ENCODE assay signal across 13 cellular contexts in the genomic region with DNA sequence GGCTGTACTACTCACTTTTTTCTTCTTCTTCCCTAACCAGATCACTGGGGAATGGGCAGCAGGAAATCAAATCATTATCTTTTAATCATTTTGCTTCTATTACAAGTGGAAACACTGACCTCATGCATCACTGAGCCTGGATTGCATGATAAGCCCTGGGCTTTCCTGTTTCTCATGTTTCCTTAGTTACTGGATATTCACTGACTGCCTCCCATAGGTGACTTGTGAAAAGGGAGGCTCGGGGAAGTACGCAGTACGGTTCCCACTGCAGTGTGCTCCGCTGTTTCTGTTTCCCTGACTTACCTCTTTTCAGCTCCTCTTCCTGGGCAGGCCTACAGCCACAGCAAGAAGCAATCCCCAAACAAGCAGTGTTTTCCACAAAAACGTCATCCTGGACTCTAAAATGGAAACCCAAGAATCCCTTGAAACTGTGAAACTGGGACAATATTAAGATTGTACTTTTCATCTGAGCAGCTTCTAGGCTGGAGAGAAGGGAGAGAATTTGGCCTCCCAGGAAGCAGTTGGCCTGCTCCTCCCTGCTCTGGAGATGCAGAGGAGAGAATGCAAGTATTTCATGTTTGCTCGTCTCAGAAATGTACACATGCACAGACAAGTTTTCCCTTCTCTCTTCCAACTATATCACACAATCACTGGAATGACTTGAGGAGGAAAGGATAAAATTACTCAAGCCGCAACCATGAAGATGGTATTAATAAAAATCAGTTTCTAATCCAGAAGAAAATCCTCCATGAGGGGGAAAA. TPM values are rescaled to one million over a fixed set of nuclear protein-coding genes. Genes with fewer than 3 reads are reported as not detected.
DNase-seq lines count a peak whose midpoint lies in the region; ATAC-seq and TF ChIP-seq lines count a peak whose summit lies in the region.
"Had no signal": no experiment of that assay in that cellular context is flagged by ENCODE, and none has a peak within 500 bp of the region (broad histone marks: within the 10 kb centered on the region; RNA-seq: fewer than 3 reads in every experiment).

No MANE protein-coding gene starts in this region.

- peak overlapping the region; percentile 60 for H3K27ac Mint-ChIP-seq in stimulated activated memory B cell treated with anti-CD40 and anti-IgM and Interleukin-4, amounts not matched to agents 10 μg/mL and 1 μg/mL and 100 μg/mL, for 72 hours
- H3K27ac Mint-ChIP-seq: dendritic cell treated with granulocyte-macrophage colony-stimulating factor and Interleukin-4, amounts not matched to agents 40 ng/mL and 50 ng/mL, for 4 days had no signal

- H3K4me3 ChIP-seq in transverse colon, result no peak overlapping the region

- no peaks in the 10 kb centered on the region for H3K9me3 Mint-ChIP-seq in stimulated activated memory B cell treated with anti-CD40 and anti-IgM and Interleukin-4, amounts not matched to agents 10 μg/mL and 1 μg/mL and 100 μg/mL, for 72 hours
- H3K9me3 Mint-ChIP-seq: dendritic cell treated with granulocyte-macrophage colony-stimulating factor and Interleukin-4, amounts not matched to agents 40 ng/mL and 50 ng/mL, for 4 days had no signal

- no peaks in the 10 kb centered on the region for H3K4me1 ChIP-seq in transverse colon

- TF ChIP-seq EP300 in transverse colon (IDR thresholded peaks at IDR 0.05; ENCODE audit: low read depth), result no peak

- no peak overlapping the region for H3K27ac ChIP-seq in transverse colon

- WGBS in transverse colon (ENCODE audit: low coverage in 1 of 2), 2 donors, result 66 to 89% methylated on average over 7 of the region's 7 CpGs

- DNase-seq in KBM-7 (peak; percentile 38), dermis blood vessel endothelial cell (peak; percentile 99), kidney glomerular epithelial cell (lab: John Stamatoyannopoulos, UW) (peak; percentile 61), transverse colon (no peak), foreskin melanocyte (no peak), 8988T (no peak)
- DNase-seq: activated CD4-positive, alpha-beta T cell treated with anti-CD3 and anti-CD28 coated beads for 1 hour; activated naive CD4-positive, alpha-beta T cell; NCI-H2029 had no signal

- no peak for TF ChIP-seq CTCF in transverse colon (IDR thresholded peaks at IDR 0.05)

- H3K4me1 Mint-ChIP-seq in stimulated activated memory B cell treated with anti-CD40 and anti-IgM and Interleukin-4, amounts not matched to agents 10 μg/mL and 1 μg/mL and 100 μg/mL, for 72 hours, result peaks cover 26% of the 10 kb centered on the region

- no peak for TF ChIP-seq POLR2A in transverse colon (IDR thresholded peaks at IDR 0.05)

- H3K4me3 Mint-ChIP-seq in stimulated activated memory B cell treated with anti-CD40 and anti-IgM and Interleukin-4, amounts not matched to agents 10 μg/mL and 1 μg/mL and 100 μg/mL, for 72 hours, result no peak overlapping the region
- H3K4me3 Mint-ChIP-seq: dendritic cell treated with granulocyte-macrophage colony-stimulating factor and Interleukin-4, amounts not matched to agents 40 ng/mL and 50 ng/mL, for 4 days had no signal

- no peak for ATAC-seq in stimulated activated memory B cell treated with anti-CD40 and anti-IgM and Interleukin-4, amounts not matched to agents 10 μg/mL and 1 μg/mL and 100 μg/mL, for 72 hours
- ATAC-seq in HG03280 (IDR thresholded peaks at IDR 0.05; ENCODE audit: unreplicated experiment), result no peak

- no peaks in the 10 kb centered on the region for H3K9me3 ChIP-seq in transverse colon

- in situ Hi-C loops in KBM-7 (cut with MboI; ENCODE audit: low pct_unique_long_range_greater_than_20kb, low sequenced_read_pairs), result no loop called here
- in situ Hi-C loops in transverse colon (cut with MboI; ENCODE audit: low pct_ligation_motif_present in 1 of 4, low pct_unique_long_range_greater_than_20kb in 1 of 4, low sequenced_read_pairs in 3 of 4), result no loop called here

- peaks cover 4% of the 10 kb centered on the region for H3K27me3 ChIP-seq in transverse colon

- no peaks in the 10 kb centered on the region for H3K27me3 Mint-ChIP-seq in stimulated activated memory B cell treated with anti-CD40 and anti-IgM and Interleukin-4, amounts not matched to agents 10 μg/mL and 1 μg/mL and 100 μg/mL, for 72 hours

- H3K36me3 Mint-ChIP-seq in stimulated activated memory B cell treated with anti-CD40 and anti-IgM and Interleukin-4, amounts not matched to agents 10 μg/mL and 1 μg/mL and 100 μg/mL, for 72 hours, result no peaks in the 10 kb centered on the region

- no peaks in the 10 kb centered on the region for H3K36me3 ChIP-seq in transverse colon

- intact Hi-C loops in transverse colon (cut with DNase I; ENCODE audit: low total_unique reads), result no loop called here

RNA-seq across cellular contexts. Expression of gene BTNL2, which starts 13.1 kb away (rescaled TPM):
- not detected in 2 replicates for total RNA-seq in dermis blood vessel endothelial cell
- total RNA-seq in transverse colon, result not detected
- total RNA-seq: subcutaneous adipose tissue had no signal

RNA-seq across cellular contexts. Expression of gene TSBP1, which starts 22.1 kb away (rescaled TPM):
- not detected in 2 replicates for total RNA-seq in dermis blood vessel endothelial cell
- total RNA-seq in transverse colon, result not detected
- total RNA-seq: subcutaneous adipose tissue had no signal

RNA-seq across cellular contexts. Expression of gene HLA-DRA, which starts 45.8 kb away (rescaled TPM):
- total RNA-seq in dermis blood vessel endothelial cell (0.09 TPM in 1 of 2 replicates, not detected in the other), transverse colon (100 to 1,000 TPM in 2 of 4 donors, 10 to 100 TPM in 2; 37.0 to 202 (median 132) TPM)

Comparison
In these comparisons a context has a peak if more than half of its experiments do, and no peak if none do; other contexts are left out.
1. DNase-seq: peak in KBM-7 (single experiment), dermis blood vessel endothelial cell (single experiment) and kidney glomerular epithelial cell (single experiment); none in transverse colon (single experiment), foreskin melanocyte (single experiment) and 8988T (single experiment).
2. RNA of gene HLA-DRA, which starts 45.8 kb away (total RNA-seq): 37.0 to 202 TPM in transverse colon; 0.09 TPM in dermis blood vessel endothelial cell; every median in the first group is over 10 times any median in the second.